1 cellular context compared by ENCODE assay signal in genomic region chr7:234712-235553, GRCh38.
A peak's percentile ranks its signal among the peaks of the same experiment; 100 is the strongest.
TF ChIP-seq lines count a peak whose summit lies in the region.

No MANE protein-coding gene starts in this region.

TF ChIP-seq in HepG2, 621 proteins besides CTCF, POLR2A, EP300 and RAD21 (continued from another document):
- peak; percentile 85 for TF ChIP-seq ZNF609 (CRISPR knock-in tag; IDR thresholded peaks at IDR 0.05; ENCODE audit: borderline replicate concordance)
- TF ChIP-seq, protein P1, sequence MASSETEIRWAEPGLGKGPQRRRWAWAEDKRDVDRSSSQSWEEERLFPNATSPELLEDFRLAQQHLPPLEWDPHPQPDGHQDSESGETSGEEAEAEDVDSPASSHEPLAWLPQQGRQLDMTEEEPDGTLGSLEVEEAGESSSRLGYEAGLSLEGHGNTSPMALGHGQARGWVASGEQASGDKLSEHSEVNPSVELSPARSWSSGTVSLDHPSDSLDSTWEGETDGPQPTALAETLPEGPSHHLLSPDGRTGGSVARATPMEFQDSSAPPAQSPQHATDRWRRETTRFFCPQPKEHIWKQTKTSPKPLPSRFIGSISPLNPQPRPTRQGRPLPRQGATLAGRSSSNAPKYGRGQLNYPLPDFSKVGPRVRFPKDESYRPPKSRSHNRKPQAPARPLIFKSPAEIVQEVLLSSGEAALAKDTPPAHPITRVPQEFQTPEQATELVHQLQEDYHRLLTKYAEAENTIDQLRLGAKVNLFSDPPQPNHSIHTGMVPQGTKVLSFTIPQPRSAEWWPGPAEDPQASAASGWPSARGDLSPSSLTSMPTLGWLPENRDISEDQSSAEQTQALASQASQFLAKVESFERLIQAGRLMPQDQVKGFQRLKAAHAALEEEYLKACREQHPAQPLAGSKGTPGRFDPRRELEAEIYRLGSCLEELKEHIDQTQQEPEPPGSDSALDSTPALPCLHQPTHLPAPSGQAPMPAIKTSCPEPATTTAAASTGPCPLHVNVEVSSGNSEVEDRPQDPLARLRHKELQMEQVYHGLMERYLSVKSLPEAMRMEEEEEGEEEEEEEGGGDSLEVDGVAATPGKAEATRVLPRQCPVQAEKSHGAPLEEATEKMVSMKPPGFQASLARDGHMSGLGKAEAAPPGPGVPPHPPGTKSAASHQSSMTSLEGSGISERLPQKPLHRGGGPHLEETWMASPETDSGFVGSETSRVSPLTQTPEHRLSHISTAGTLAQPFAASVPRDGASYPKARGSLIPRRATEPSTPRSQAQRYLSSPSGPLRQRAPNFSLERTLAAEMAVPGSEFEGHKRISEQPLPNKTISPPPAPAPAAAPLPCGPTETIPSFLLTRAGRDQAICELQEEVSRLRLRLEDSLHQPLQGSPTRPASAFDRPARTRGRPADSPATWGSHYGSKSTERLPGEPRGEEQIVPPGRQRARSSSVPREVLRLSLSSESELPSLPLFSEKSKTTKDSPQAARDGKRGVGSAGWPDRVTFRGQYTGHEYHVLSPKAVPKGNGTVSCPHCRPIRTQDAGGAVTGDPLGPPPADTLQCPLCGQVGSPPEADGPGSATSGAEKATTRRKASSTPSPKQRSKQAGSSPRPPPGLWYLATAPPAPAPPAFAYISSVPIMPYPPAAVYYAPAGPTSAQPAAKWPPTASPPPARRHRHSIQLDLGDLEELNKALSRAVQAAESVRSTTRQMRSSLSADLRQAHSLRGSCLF (CRISPR knock-in tag; IDR thresholded peaks at IDR 0.05; ENCODE audit: borderline replicate concordance), result no peak
- no peak for TF ChIP-seq HOXA5 (CRISPR knock-in tag; IDR thresholded peaks at IDR 0.05)
- no peak for TF ChIP-seq STAT5B (CRISPR knock-in tag; IDR thresholded peaks at IDR 0.05)
- TF ChIP-seq, protein P2, sequence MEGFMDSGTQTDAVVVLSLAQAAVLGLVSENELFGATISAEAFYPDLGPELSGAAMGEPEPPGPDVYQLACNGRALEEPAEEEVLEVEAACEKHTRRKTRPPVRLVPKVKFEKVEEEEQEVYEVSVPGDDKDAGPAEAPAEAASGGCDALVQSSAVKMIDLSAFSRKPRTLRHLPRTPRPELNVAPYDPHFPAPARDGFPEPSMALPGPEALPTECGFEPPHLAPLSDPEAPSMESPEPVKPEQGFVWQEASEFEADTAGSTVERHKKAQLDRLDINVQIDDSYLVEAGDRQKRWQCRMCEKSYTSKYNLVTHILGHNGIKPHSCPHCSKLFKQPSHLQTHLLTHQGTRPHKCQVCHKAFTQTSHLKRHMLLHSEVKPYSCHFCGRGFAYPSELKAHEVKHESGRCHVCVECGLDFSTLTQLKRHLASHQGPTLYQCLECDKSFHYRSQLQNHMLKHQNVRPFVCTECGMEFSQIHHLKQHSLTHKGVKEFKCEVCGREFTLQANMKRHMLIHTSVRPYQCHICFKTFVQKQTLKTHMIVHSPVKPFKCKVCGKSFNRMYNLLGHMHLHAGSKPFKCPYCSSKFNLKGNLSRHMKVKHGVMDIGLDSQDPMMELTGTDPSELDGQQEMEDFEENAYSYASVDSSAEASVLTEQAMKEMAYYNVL (CRISPR knock-in tag; IDR thresholded peaks at IDR 0.05; ENCODE audit: borderline replicate concordance), result no peak
- no peak for TF ChIP-seq CCAR2 (optimal IDR thresholded peaks at IDR 0.05; ENCODE audit: low read depth, low read length)
- peak; percentile 79; the same call in 1 of the 2 replicates for TF ChIP-seq NFKBIZ (CRISPR knock-in tag; IDR thresholded peaks at IDR 0.05)
- 0 out of 2 replicates have a peak, but pooled peaks have one; percentile 39 for TF ChIP-seq ZNF430 (CRISPR knock-in tag; IDR thresholded peaks at IDR 0.05)
- TF ChIP-seq ZFP41 (CRISPR knock-in tag; IDR thresholded peaks at IDR 0.05; ENCODE audit: borderline replicate concordance), result no peak
- no peak for TF ChIP-seq ZNF850 (CRISPR knock-in tag; conservative IDR thresholded peaks at IDR 0.05)
- no peak for TF ChIP-seq ZNF747 (CRISPR knock-in tag; IDR thresholded peaks at IDR 0.05; ENCODE audit: borderline replicate concordance)
- no peak for TF ChIP-seq ZNF138 (CRISPR knock-in tag; IDR thresholded peaks at IDR 0.05; ENCODE audit: low read depth)
- no peak for TF ChIP-seq ZNF644 (CRISPR knock-in tag; IDR thresholded peaks at IDR 0.05; ENCODE audit: low read depth)
- no peak for TF ChIP-seq PCBP1 (IDR thresholded peaks at IDR 0.05; ENCODE audit: borderline replicate concordance, low read depth, low read length)
- TF ChIP-seq GLMP (CRISPR knock-in tag; IDR thresholded peaks at IDR 0.05; ENCODE audit: borderline replicate concordance), result no peak
- 0 out of 2 replicates have a peak, but pooled peaks have one; percentile 65 for TF ChIP-seq AHR (CRISPR knock-in tag; IDR thresholded peaks at IDR 0.05)
- TF ChIP-seq BORCS8-MEF2B (CRISPR knock-in tag; IDR thresholded peaks at IDR 0.05), result peak; percentile 20; the same call in 1 of the 2 replicates
- TF ChIP-seq NCOA1 (CRISPR knock-in tag; IDR thresholded peaks at IDR 0.05), result no peak
- TF ChIP-seq ETV5 (CRISPR knock-in tag; IDR thresholded peaks at IDR 0.05; ENCODE audit: borderline replicate concordance), result peak; percentile 55; the same call in 1 of the 2 replicates
- no peak for TF ChIP-seq ZNF530 (CRISPR knock-in tag; IDR thresholded peaks at IDR 0.05; ENCODE audit: low read depth)
- TF ChIP-seq ZMAT3 (CRISPR knock-in tag; conservative IDR thresholded peaks at IDR 0.05), result peak; percentile 73; the same call in 1 of the 2 replicates
- TF ChIP-seq GATAD1 (CRISPR knock-in tag; IDR thresholded peaks at IDR 0.05), result 0 out of 2 replicates have a peak, but pooled peaks have one; percentile 13
- no peak for TF ChIP-seq ZBTB7A (CRISPR knock-in tag; IDR thresholded peaks at IDR 0.05)
- no peak for TF ChIP-seq KLF15 (CRISPR knock-in tag; IDR thresholded peaks at IDR 0.05; ENCODE audit: borderline replicate concordance)
- no peak; the same call in 1 of the 2 replicates for TF ChIP-seq ZNF431 (CRISPR knock-in tag; IDR thresholded peaks at IDR 0.05; ENCODE audit: borderline replicate concordance, low read depth)
- no peak for TF ChIP-seq ZNF383 (CRISPR knock-in tag; IDR thresholded peaks at IDR 0.05; ENCODE audit: borderline replicate concordance)
- TF ChIP-seq, protein P3, sequence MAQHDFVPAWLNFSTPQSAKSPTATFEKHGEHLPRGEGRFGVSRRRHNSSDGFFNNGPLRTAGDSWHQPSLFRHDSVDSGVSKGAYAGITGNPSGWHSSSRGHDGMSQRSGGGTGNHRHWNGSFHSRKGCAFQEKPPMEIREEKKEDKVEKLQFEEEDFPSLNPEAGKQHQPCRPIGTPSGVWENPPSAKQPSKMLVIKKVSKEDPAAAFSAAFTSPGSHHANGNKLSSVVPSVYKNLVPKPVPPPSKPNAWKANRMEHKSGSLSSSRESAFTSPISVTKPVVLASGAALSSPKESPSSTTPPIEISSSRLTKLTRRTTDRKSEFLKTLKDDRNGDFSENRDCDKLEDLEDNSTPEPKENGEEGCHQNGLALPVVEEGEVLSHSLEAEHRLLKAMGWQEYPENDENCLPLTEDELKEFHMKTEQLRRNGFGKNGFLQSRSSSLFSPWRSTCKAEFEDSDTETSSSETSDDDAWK (CRISPR knock-in tag; IDR thresholded peaks at IDR 0.05), result no peak
- peak; percentile 97 for TF ChIP-seq ZBTB4 (CRISPR knock-in tag; IDR thresholded peaks at IDR 0.05; ENCODE audit: borderline replicate concordance)
- TF ChIP-seq, protein P4, sequence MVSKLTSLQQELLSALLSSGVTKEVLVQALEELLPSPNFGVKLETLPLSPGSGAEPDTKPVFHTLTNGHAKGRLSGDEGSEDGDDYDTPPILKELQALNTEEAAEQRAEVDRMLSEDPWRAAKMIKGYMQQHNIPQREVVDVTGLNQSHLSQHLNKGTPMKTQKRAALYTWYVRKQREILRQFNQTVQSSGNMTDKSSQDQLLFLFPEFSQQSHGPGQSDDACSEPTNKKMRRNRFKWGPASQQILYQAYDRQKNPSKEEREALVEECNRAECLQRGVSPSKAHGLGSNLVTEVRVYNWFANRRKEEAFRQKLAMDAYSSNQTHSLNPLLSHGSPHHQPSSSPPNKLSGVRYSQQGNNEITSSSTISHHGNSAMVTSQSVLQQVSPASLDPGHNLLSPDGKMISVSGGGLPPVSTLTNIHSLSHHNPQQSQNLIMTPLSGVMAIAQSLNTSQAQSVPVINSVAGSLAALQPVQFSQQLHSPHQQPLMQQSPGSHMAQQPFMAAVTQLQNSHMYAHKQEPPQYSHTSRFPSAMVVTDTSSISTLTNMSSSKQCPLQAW (CRISPR knock-in tag; IDR thresholded peaks at IDR 0.05), result peak; percentile 81
- TF ChIP-seq MTA3 (CRISPR knock-in tag; IDR thresholded peaks at IDR 0.05), result no peak
- no peak for TF ChIP-seq NFYC (CRISPR knock-in tag; IDR thresholded peaks at IDR 0.05)
- TF ChIP-seq HOXA9 (CRISPR knock-in tag; IDR thresholded peaks at IDR 0.05; ENCODE audit: borderline replicate concordance), result no peak
- TF ChIP-seq ZNF552 (CRISPR knock-in tag; IDR thresholded peaks at IDR 0.05; ENCODE audit: borderline replicate concordance), result no peak
- no peak for TF ChIP-seq XBP1 (CRISPR knock-in tag; IDR thresholded peaks at IDR 0.05)
- TF ChIP-seq PCBP2 (optimal IDR thresholded peaks at IDR 0.05; ENCODE audit: low read depth, low read length, poor library complexity, severe bottlenecking), result no peak
- no peak for TF ChIP-seq MAFF (IDR thresholded peaks at IDR 0.05; ENCODE audit: low read depth, low read length)
- TF ChIP-seq, protein P5, sequence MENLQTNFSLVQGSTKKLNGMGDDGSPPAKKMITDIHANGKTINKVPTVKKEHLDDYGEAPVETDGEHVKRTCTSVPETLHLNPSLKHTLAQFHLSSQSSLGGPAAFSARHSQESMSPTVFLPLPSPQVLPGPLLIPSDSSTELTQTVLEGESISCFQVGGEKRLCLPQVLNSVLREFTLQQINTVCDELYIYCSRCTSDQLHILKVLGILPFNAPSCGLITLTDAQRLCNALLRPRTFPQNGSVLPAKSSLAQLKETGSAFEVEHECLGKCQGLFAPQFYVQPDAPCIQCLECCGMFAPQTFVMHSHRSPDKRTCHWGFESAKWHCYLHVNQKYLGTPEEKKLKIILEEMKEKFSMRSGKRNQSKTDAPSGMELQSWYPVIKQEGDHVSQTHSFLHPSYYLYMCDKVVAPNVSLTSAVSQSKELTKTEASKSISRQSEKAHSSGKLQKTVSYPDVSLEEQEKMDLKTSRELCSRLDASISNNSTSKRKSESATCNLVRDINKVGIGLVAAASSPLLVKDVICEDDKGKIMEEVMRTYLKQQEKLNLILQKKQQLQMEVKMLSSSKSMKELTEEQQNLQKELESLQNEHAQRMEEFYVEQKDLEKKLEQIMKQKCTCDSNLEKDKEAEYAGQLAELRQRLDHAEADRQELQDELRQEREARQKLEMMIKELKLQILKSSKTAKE (CRISPR knock-in tag; IDR thresholded peaks at IDR 0.05; ENCODE audit: borderline replicate concordance), result peak; percentile 91
